In genomic region chr1:228081144-228081543, GRCh38 we compare ENCODE assay signal across 8 cellular contexts. TPM values are rescaled to one million over a fixed set of nuclear protein-coding genes. Genes with fewer than 3 reads are reported as not detected.
DNase-seq lines count a peak whose midpoint lies in the region; ATAC-seq, FAIRE-seq and TF ChIP-seq lines count a peak whose summit lies in the region.

No MANE protein-coding gene starts in this region.

- no peaks in the 10 kb centered on the region for H3K27me3 Mint-ChIP-seq in T-helper 17 cell

- H3K27me3 ChIP-seq in gastrocnemius medialis: no peaks in the 10 kb centered on the region

- DNase-seq in GM12865 (ENCODE audit: low read depth) (no peak), T-helper 17 cell (no peak), fibroblast of villous mesenchyme (ENCODE audit: low read depth) (no peak), gastrocnemius medialis (no peak), GM12892 (ENCODE audit: insufficient read length) (no peak), GF-D8 (lab: John Stamatoyannopoulos, UW) (no peak), NCI-H187 (lab: John Stamatoyannopoulos, UW) (no peak), AG20443 (ENCODE audit: low spot score) (no peak)

- in situ Hi-C loops in gastrocnemius medialis (cut with MboI; ENCODE audit: low sequenced_read_pairs in 4 of 4): loop anchor here in 1 of 4 donors (25.0 kb wide), 1 partner anchor 319 kb away; no protein-coding TSS in a partner anchor

- H3K36me3 Mint-ChIP-seq in T-helper 17 cell (ENCODE audit: low read depth): no peaks in the 10 kb centered on the region

- H3K4me3 ChIP-seq in GM12865 (ENCODE audit: low read depth, low read length): peak overlapping the region; percentile 91
- H3K4me3 ChIP-seq in fibroblast of villous mesenchyme (ENCODE audit: low read depth, low read length): peak overlapping the region; percentile 81
- H3K4me3 ChIP-seq in gastrocnemius medialis: peak overlapping the region; percentile 70 to 94 (median 93)

- TF ChIP-seq CTCF in GM12865 (IDR thresholded peaks at IDR 0.05; ENCODE audit: insufficient read depth, low read depth, low read length, missing control alignments): no peak
- TF ChIP-seq CTCF in fibroblast of villous mesenchyme (IDR thresholded peaks at IDR 0.05; ENCODE audit: insufficient read depth, low read depth, low read length): no peak
- TF ChIP-seq CTCF in gastrocnemius medialis (IDR thresholded peaks at IDR 0.05 in 4 of 5, conservative IDR thresholded peaks at IDR 0.05 in 1 of 5): no peak

- peaks cover 29 to 35% of the 10 kb centered on the region in 2 donors for H3K4me1 ChIP-seq in gastrocnemius medialis

- H3K4me3 Mint-ChIP-seq in T-helper 17 cell: peak overlapping the region; percentile 95

- TF ChIP-seq POLR2A in gastrocnemius medialis (IDR thresholded peaks at IDR 0.05) (no peak), GM12892 (IDR thresholded peaks at IDR 0.05; ENCODE audit: low read depth, low read length) (no peak)

- H3K36me3 ChIP-seq in gastrocnemius medialis: no peaks in the 10 kb centered on the region

- no peak for FAIRE-seq in GM12892 (lab: Jason Lieb, UNC)

- intact Hi-C loops in gastrocnemius medialis (cut with DNase I; ENCODE audit: low total_unique reads): loop anchor here (10.0 kb wide), 4 partner anchors 136 to 1544 kb away; partner anchors contain the start of genes COQ8A, TAF5L, URB2 and WNT9A

- H3K27ac Mint-ChIP-seq in T-helper 17 cell: peak overlapping the region; percentile 67

- peak overlapping the region in 1 of 4 donors; percentile 96 for H3K27ac ChIP-seq in gastrocnemius medialis

- H3K9me3 ChIP-seq in T-helper 17 cell (ENCODE audit: control insufficient read depth, low read length, poor library complexity, severe bottlenecking) (no peaks in the 10 kb centered on the region), gastrocnemius medialis (no peaks in the 10 kb centered on the region)

- ATAC-seq in T-helper 17 cell (no peak), gastrocnemius medialis (no peak)

- peaks cover 41% of the 10 kb centered on the region for H3K4me1 Mint-ChIP-seq in T-helper 17 cell

RNA-seq across cellular contexts. Expression of gene ARF1, which starts 1.4 kb away (rescaled TPM):
- total RNA-seq in T-helper 17 cell: 100 to 1,000 TPM; 325 to 382 TPM
- total RNA-seq in fibroblast of villous mesenchyme: 262 and 339 TPM in 2 replicates
- 100 to 1,000 TPM; 234 to 422 (median 306) TPM for total RNA-seq in gastrocnemius medialis
- polyA plus RNA-seq in GM12892 (2012; ENCODE audit: missing spikeins): 187 TPM

RNA-seq across cellular contexts. Expression of gene C1orf35, which starts 22.0 kb away (rescaled TPM):
- total RNA-seq in T-helper 17 cell (10 to 100 TPM; 20.9 to 21.6 TPM), fibroblast of villous mesenchyme (5.6 and 5.8 TPM in 2 replicates), gastrocnemius medialis (10 to 100 TPM in 1 of 4 donors, 1 to 10 TPM in 3; 5.9 to 11.0 (median 7.8) TPM)
- 8.8 TPM for polyA plus RNA-seq in GM12892 (2012; ENCODE audit: missing spikeins)

RNA-seq across cellular contexts. Expression of gene MRPL55, which starts 28.0 kb away (rescaled TPM):
- total RNA-seq in T-helper 17 cell: 10 to 100 TPM; 55.2 to 59.9 TPM
- total RNA-seq in fibroblast of villous mesenchyme: 39.3 and 48.0 TPM in 2 replicates
- 100 to 1,000 TPM in 1 of 4 donors, 10 to 100 TPM in 3; 64.7 to 123 (median 74.2) TPM for total RNA-seq in gastrocnemius medialis
- polyA plus RNA-seq in GM12892 (2012; ENCODE audit: missing spikeins): 25.4 TPM

RNA-seq across cellular contexts. Expression of gene GUK1, which starts 58.9 kb away (rescaled TPM):
- 100 to 1,000 TPM; 233 to 245 TPM for total RNA-seq in T-helper 17 cell
- total RNA-seq in fibroblast of villous mesenchyme: 367 and 380 TPM in 2 replicates
- total RNA-seq in gastrocnemius medialis: 100 to 1,000 TPM; 161 to 230 (median 183) TPM
- 109 TPM for polyA plus RNA-seq in GM12892 (2012; ENCODE audit: missing spikeins)
